In the genomic region with DNA sequence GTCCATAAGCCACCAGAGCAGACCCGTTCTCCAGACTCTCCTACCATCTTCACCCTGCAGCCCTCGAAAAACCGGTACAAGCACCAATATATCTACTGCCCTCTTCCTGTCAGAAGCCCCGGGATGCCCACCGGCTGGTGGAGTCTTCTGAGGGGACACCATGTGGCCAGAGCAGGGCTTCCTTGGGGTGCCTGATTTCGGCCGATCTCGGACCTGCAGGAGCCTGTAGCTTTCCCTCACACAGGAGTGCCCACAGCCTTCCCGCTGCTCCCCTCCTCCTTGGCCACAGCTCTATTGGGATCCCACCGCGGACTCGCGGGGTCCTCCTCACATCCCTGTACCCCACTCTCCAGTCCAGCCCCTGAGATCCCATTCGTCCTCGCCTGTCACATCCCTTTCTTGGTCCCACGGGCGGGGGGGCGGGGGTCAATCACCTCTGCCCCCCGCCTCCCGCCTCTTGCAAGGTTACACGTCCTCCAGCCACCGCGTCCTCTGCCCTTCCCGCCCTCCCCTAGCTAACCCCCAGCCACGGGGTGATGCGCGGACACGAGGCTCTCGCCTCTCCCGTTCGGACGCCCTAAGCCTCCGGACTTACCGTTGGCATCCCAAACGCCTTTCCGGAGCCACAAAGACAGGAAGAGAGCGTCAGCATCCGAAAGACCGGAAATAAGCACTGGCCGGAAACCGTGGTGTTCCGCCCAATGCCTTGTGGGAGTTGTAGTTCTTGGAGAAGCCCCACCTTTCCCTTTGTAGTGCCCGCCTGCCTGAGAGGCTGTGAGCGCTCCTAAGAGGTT, we compare ENCODE assay signal across 8 cellular contexts. TPM values are rescaled to one million over a fixed set of nuclear protein-coding genes. Genes with fewer than 3 reads are reported as not detected.
DNase-seq lines count a peak whose midpoint lies in the region; ATAC-seq and TF ChIP-seq lines count a peak whose summit lies in the region.

SSR2 (minus strand) TSS at position 659 of the 794 bp plus-strand sequence. CDS start 784 bp downstream, outside the sequence.

- CTCF ChIA-PET in naive thymus-derived CD4-positive, alpha-beta T cell (lab: Charles Lee) = no interaction called here

- peaks cover 0 to 41% (median 0%) of the 10 kb centered on the region in 3 donors for H3K36me3 ChIP-seq in Peyer's patch
- H3K36me3 ChIP-seq in naive thymus-derived CD4-positive, alpha-beta T cell (ENCODE audit: control insufficient read depth in 2 of 3, insufficient read depth in 3 of 3, low read length in 3 of 3) = peaks cover 0 to 14% (median 5%) of the 10 kb centered on the region in 3 experiments

- H3K4me1 ChIP-seq in Peyer's patch = peaks cover 0 to 12% (median 4%) of the 10 kb centered on the region in 4 donors
- peaks cover 4 to 9% of the 10 kb centered on the region in 2 donors for H3K4me1 ChIP-seq in naive thymus-derived CD4-positive, alpha-beta T cell (ENCODE audit: control insufficient read depth in 2 of 2, insufficient read depth in 2 of 2, low read length in 2 of 2)

- peak within 1 kb of the TSS; percentile 72 to 81 (median 80) for H3K4me3 ChIP-seq in Peyer's patch
- H3K4me3 ChIP-seq in naive thymus-derived CD4-positive, alpha-beta T cell (ENCODE audit: low read length) = peak within 1 kb of the TSS; percentile 87

- POLR2A ChIA-PET in naive thymus-derived CD4-positive, alpha-beta T cell (lab: Charles Lee) = interaction anchor here (0.6 to 2.4 kb wide), 8 partner anchors 11 to 85 kb away, joined by 3 to 11 read pairs (median 3); partner anchors contain the start of genes ARHGEF2 and UBQLN4

- peak; percentile 98 for ATAC-seq in GM21576 (IDR thresholded peaks at IDR 0.05; ENCODE audit: unreplicated experiment)
- ATAC-seq in naive thymus-derived CD4-positive, alpha-beta T cell = peak; percentile 99
- ATAC-seq in stimulated activated naive B cell treated with anti-CD40 and anti-IgM and Interleukin-4, amounts not matched to agents 10 μg/mL and 1 μg/mL and 100 μg/mL, for 72 hours (replicated peaks) = peak; percentile 100

- peak; percentile 94 for DNase-seq in DMS153 (lab: John Stamatoyannopoulos, UW)
- DNase-seq in KBM-7 = peak; percentile 92
- peak; percentile 84 to 95 (median 86) for DNase-seq in Peyer's patch
- DNase-seq in activated T-cell treated with anti-CD3 and anti-CD28 coated beads, Interleukin-2, amount 50 U/mL, for 48 hours = peak; percentile 87 to 88
- DNase-seq in fibroblast of gingiva (ENCODE audit: low read depth) = peak; percentile 82
- peak; percentile 44 to 91 (median 84) for DNase-seq in naive thymus-derived CD4-positive, alpha-beta T cell
- DNase-seq in stimulated activated naive B cell treated with anti-CD40 and anti-IgM and Interleukin-4, amounts not matched to agents 10 μg/mL and 1 μg/mL and 100 μg/mL, for 72 hours = peak; percentile 80

- peaks cover 0 to 12% (median 0%) of the 10 kb centered on the region in 5 donors for H3K27me3 Mint-ChIP-seq in naive thymus-derived CD4-positive, alpha-beta T cell
- peaks cover 5 to 11% of the 10 kb centered on the region in 2 donors for H3K27me3 Mint-ChIP-seq in stimulated activated naive B cell treated with anti-CD40 and anti-IgM and Interleukin-4, amounts not matched to agents 10 μg/mL and 1 μg/mL and 100 μg/mL, for 72 hours

- no peaks in the 10 kb centered on the region for H3K9me3 ChIP-seq in Peyer's patch
- H3K9me3 ChIP-seq in naive thymus-derived CD4-positive, alpha-beta T cell (ENCODE audit: control insufficient read depth in 2 of 3, low read length in 3 of 3) = no peaks in the 10 kb centered on the region

- H3K4me1 Mint-ChIP-seq in naive thymus-derived CD4-positive, alpha-beta T cell = peaks cover 20 to 47% (median 41%) of the 10 kb centered on the region in 7 donors
- peaks cover 17 to 26% of the 10 kb centered on the region in 2 donors for H3K4me1 Mint-ChIP-seq in stimulated activated naive B cell treated with anti-CD40 and anti-IgM and Interleukin-4, amounts not matched to agents 10 μg/mL and 1 μg/mL and 100 μg/mL, for 72 hours

- H3K9me3 Mint-ChIP-seq in naive thymus-derived CD4-positive, alpha-beta T cell = no peaks in the 10 kb centered on the region
- no peaks in the 10 kb centered on the region for H3K9me3 Mint-ChIP-seq in stimulated activated naive B cell treated with anti-CD40 and anti-IgM and Interleukin-4, amounts not matched to agents 10 μg/mL and 1 μg/mL and 100 μg/mL, for 72 hours

- peak in 1 of 2 donors; percentile 59 for TF ChIP-seq POLR2A in Peyer's patch (IDR thresholded peaks at IDR 0.05)

- H3K36me3 Mint-ChIP-seq in naive thymus-derived CD4-positive, alpha-beta T cell = peaks cover 3 to 23% (median 16%) of the 10 kb centered on the region in 5 donors
- H3K36me3 Mint-ChIP-seq in stimulated activated naive B cell treated with anti-CD40 and anti-IgM and Interleukin-4, amounts not matched to agents 10 μg/mL and 1 μg/mL and 100 μg/mL, for 72 hours = peaks cover 11 to 25% of the 10 kb centered on the region in 2 donors

- H3K27me3 ChIP-seq in Peyer's patch = no peaks in the 10 kb centered on the region
- H3K27me3 ChIP-seq in naive thymus-derived CD4-positive, alpha-beta T cell (ENCODE audit: control insufficient read depth in 2 of 2, insufficient read depth in 2 of 2, low read length in 2 of 2) = no peaks in the 10 kb centered on the region

- peak within 1 kb of the TSS; percentile 89 to 99 (median 95) for H3K27ac Mint-ChIP-seq in naive thymus-derived CD4-positive, alpha-beta T cell
- peak within 1 kb of the TSS; percentile 95 for H3K27ac Mint-ChIP-seq in stimulated activated naive B cell treated with anti-CD40 and anti-IgM and Interleukin-4, amounts not matched to agents 10 μg/mL and 1 μg/mL and 100 μg/mL, for 72 hours

- peak within 1 kb of the TSS; percentile 81 to 87 (median 84) for H3K27ac ChIP-seq in Peyer's patch
- H3K27ac ChIP-seq in naive thymus-derived CD4-positive, alpha-beta T cell (ENCODE audit: low read depth, low read length) = peak within 1 kb of the TSS; percentile 74

- in situ Hi-C loops in KBM-7 (cut with MboI; ENCODE audit: low pct_unique_long_range_greater_than_20kb, low sequenced_read_pairs) = no loop called here

- intact Hi-C loops in naive thymus-derived CD4-positive, alpha-beta T cell (cut with micrococcal nuclease) = loop anchor here (1.0 to 2.0 kb wide), 9 partner anchors 34 to 696 kb away; partner anchors contain the start of genes KHDC4 (in 2 of the 2), LAMTOR2 (in 2 of the 2), ARHGEF2 (in 1 of the 2) and SLC25A44 (in 1 of the 2)

- peak within 1 kb of the TSS; percentile 87 to 99 (median 96) for H3K4me3 Mint-ChIP-seq in naive thymus-derived CD4-positive, alpha-beta T cell
- peak within 1 kb of the TSS; percentile 89 to 97 for H3K4me3 Mint-ChIP-seq in stimulated activated naive B cell treated with anti-CD40 and anti-IgM and Interleukin-4, amounts not matched to agents 10 μg/mL and 1 μg/mL and 100 μg/mL, for 72 hours

- no peak for TF ChIP-seq CTCF in Peyer's patch (IDR thresholded peaks at IDR 0.05)

RNA-seq across cellular contexts. Expression of gene SSR2, which starts in this region (rescaled TPM):
- 100 to 1,000 TPM; 133 to 269 (median 202) TPM for total RNA-seq in Peyer's patch
- total RNA-seq in naive thymus-derived CD4-positive, alpha-beta T cell = 100 to 1,000 TPM; 207 to 278 (median 256) TPM
- 100 to 1,000 TPM; 366 to 393 TPM for polyA plus RNA-seq in naive thymus-derived CD4-positive, alpha-beta T cell

Comparison
In these comparisons a context has a peak if more than half of its experiments do, and no peak if none do; other contexts are left out.
1. Peak in every context shown above with its lines: DNase-seq, ATAC-seq, H3K4me3 ChIP-seq and H3K27ac ChIP-seq.